In genomic region chr3:185207931-185208746, GRCh38 we compare ENCODE assay signal across 11 cellular contexts. TPM values are rescaled to one million over a fixed set of nuclear protein-coding genes. Genes with fewer than 3 reads are reported as not detected.
DNase-seq lines count a peak whose midpoint lies in the region; ATAC-seq and TF ChIP-seq lines count a peak whose summit lies in the region.
"Had no signal": no experiment of that assay in that cellular context is flagged by ENCODE, and none has a peak within 500 bp of the region (broad histone marks: within the 10 kb centered on the region; RNA-seq: fewer than 3 reads in every experiment).

No MANE protein-coding gene starts in this region.

- no peaks in the 10 kb centered on the region for H3K9me3 ChIP-seq in transverse colon
- H3K9me3 ChIP-seq: vagina had no signal

- H3K27ac ChIP-seq in foreskin keratinocyte (no peak overlapping the region), transverse colon (no peak overlapping the region)
- H3K27ac ChIP-seq: vagina had no signal

- no peak for TF ChIP-seq POLR2A in transverse colon (IDR thresholded peaks at IDR 0.05)

- peaks cover 0 to 4% (median 0%) of the 10 kb centered on the region in 4 donors for H3K36me3 ChIP-seq in transverse colon
- H3K36me3 ChIP-seq: vagina had no signal

- no peak for TF ChIP-seq CTCF in foreskin keratinocyte (conservative IDR thresholded peaks at IDR 0.05)
- TF ChIP-seq CTCF in transverse colon (IDR thresholded peaks at IDR 0.05): no peak

- H3K4me3 ChIP-seq in transverse colon: no peak overlapping the region
- H3K4me3 ChIP-seq: vagina had no signal

- H3K4me1 ChIP-seq in foreskin keratinocyte (no peaks in the 10 kb centered on the region), transverse colon (no peaks in the 10 kb centered on the region)
- H3K4me1 ChIP-seq: vagina had no signal

- H3K27me3 ChIP-seq in foreskin keratinocyte: no peaks in the 10 kb centered on the region
- H3K27me3 ChIP-seq in transverse colon: no peaks in the 10 kb centered on the region
- H3K27me3 ChIP-seq: vagina had no signal

- in situ Hi-C loops in transverse colon (cut with MboI; ENCODE audit: low pct_ligation_motif_present in 1 of 4, low pct_unique_long_range_greater_than_20kb in 1 of 4, low sequenced_read_pairs in 3 of 4): no loop called here

- no peak for TF ChIP-seq EP300 in transverse colon (IDR thresholded peaks at IDR 0.05; ENCODE audit: low read depth)

- intact Hi-C loops in transverse colon (cut with DNase I; ENCODE audit: low total_unique reads): no loop called here

- DNase-seq in foreskin keratinocyte: peak in 1 of 2 donors; percentile 50
- DNase-seq in transverse colon: no peak
- DNase-seq in DMS79 treated with DMSO at 0.1 percent for 48 hours (lab: John Stamatoyannopoulos, UW): no peak
- no peak for DNase-seq in activated gamma-delta T cell treated with Interleukin-2 at 50 U/mL for 16 hours
- no peak for DNase-seq in amniotic stem cell (lab: John Stamatoyannopoulos, UW)
- DNase-seq: retina had no signal

- WGBS in transverse colon (ENCODE audit: low coverage in 1 of 2), 2 donors: 71 to 75% methylated on average over 3 to 6 of the region's 6 CpGs

- ATAC-seq in GM18858 (IDR thresholded peaks at IDR 0.05; ENCODE audit: unreplicated experiment) (peak; percentile 97), GM21619 (IDR thresholded peaks at IDR 0.05; ENCODE audit: unreplicated experiment) (peak; percentile 96), HG03571 (IDR thresholded peaks at IDR 0.05; ENCODE audit: unreplicated experiment) (peak; percentile 83), foreskin keratinocyte (peak; percentile 29)

RNA-seq across cellular contexts. Expression of gene EHHADH, which starts 45.7 kb away (rescaled TPM):
- total RNA-seq in foreskin keratinocyte (5.5 and 5.9 TPM in 2 replicates), transverse colon (10 to 100 TPM in 3 of 4 donors, 1 to 10 TPM in 1; 6.4 to 39.6 (median 14.3) TPM)
- polyA plus RNA-seq in foreskin keratinocyte: 1.9 and 2.2 TPM in 2 replicates

RNA-seq across cellular contexts. Expression of gene C3orf70, which starts 55.3 kb away (rescaled TPM):
- total RNA-seq in foreskin keratinocyte (under 0.01 TPM in 1 of 2 replicates, not detected in the other), transverse colon (10 to 100 TPM; 13.9 to 16.4 (median 14.8) TPM)
- not detected in 2 replicates for polyA plus RNA-seq in foreskin keratinocyte
- total RNA-seq: HT-29 had no signal

Comparison
In these comparisons a context has a peak if more than half of its experiments do, and no peak if none do; other contexts are left out.
1. ATAC-seq: peak in every context shown above with its lines; median percentile 97 in GM18858; 96 in GM21619; 83 in HG03571; 29 in foreskin keratinocyte.
2. RNA of gene C3orf70, which starts 55.3 kb away (total RNA-seq): 13.9 to 16.4 TPM in transverse colon; under 0.01 TPM in foreskin keratinocyte; every median in the first group is over 10 times any median in the second.